Comparison of ENCODE assay signal across 1 cellular context in the genomic region with DNA sequence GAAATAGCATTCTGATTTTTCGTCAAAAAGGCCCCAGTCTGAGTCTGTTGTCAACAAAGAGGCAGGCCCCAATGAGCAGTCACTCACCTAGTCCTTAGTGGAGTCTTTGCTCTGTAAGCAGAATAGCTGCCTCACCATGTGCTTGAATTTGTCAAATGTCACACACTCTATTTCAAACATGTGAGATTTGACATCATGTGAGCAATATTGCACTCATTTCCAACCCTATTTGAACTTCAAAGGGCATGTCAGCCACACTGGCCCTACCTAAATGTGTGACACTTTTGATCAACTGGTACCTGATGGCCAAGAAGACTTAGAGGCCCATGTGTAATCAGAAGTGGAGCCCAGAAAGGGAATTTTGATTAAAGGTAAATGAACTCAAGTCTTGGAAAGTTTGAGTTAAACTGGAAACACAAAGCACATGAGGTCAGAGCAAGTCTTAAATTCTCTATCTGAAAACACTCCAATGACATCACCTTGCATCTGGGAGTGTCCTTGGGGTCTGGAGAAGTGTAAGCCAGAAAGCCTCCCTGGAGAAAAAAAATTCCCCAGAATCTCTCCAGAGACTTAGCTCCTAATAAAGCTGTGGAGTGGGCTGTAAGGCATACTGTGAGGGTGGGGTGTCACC.
A peak's percentile ranks its signal among the peaks of the same experiment; 100 is the strongest.
TF ChIP-seq lines count a peak whose summit lies in the region.

No MANE protein-coding gene starts in this region.

TF ChIP-seq in GM12878, 131 proteins besides CTCF, POLR2A, EP300 and RAD21:
- TF ChIP-seq, protein P1, sequence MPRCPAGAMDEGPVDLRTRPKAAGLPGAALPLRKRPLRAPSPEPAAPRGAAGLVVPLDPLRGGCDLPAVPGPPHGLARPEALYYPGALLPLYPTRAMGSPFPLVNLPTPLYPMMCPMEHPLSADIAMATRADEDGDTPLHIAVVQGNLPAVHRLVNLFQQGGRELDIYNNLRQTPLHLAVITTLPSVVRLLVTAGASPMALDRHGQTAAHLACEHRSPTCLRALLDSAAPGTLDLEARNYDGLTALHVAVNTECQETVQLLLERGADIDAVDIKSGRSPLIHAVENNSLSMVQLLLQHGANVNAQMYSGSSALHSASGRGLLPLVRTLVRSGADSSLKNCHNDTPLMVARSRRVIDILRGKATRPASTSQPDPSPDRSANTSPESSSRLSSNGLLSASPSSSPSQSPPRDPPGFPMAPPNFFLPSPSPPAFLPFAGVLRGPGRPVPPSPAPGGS (IDR thresholded peaks at IDR 0.05; ENCODE audit: borderline replicate concordance, insufficient read depth, low read depth, low read length, poor library complexity, severe bottlenecking): peak; percentile 35
- TF ChIP-seq, protein P2, sequence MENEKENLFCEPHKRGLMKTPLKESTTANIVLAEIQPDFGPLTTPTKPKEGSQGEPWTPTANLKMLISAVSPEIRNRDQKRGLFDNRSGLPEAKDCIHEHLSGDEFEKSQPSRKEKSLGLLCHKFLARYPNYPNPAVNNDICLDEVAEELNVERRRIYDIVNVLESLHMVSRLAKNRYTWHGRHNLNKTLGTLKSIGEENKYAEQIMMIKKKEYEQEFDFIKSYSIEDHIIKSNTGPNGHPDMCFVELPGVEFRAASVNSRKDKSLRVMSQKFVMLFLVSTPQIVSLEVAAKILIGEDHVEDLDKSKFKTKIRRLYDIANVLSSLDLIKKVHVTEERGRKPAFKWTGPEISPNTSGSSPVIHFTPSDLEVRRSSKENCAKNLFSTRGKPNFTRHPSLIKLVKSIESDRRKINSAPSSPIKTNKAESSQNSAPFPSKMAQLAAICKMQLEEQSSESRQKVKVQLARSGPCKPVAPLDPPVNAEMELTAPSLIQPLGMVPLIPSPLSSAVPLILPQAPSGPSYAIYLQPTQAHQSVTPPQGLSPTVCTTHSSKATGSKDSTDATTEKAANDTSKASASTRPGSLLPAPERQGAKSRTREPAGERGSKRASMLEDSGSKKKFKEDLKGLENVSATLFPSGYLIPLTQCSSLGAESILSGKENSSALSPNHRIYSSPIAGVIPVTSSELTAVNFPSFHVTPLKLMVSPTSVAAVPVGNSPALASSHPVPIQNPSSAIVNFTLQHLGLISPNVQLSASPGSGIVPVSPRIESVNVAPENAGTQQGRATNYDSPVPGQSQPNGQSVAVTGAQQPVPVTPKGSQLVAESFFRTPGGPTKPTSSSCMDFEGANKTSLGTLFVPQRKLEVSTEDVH (IDR thresholded peaks at IDR 0.05; ENCODE audit: low read depth, partially characterized antibody): no peak
- no peak for TF ChIP-seq KAT2A (conservative IDR thresholded peaks at IDR 0.05; ENCODE audit: control insufficient read depth, low read depth, low read length)
- TF ChIP-seq, protein P3, sequence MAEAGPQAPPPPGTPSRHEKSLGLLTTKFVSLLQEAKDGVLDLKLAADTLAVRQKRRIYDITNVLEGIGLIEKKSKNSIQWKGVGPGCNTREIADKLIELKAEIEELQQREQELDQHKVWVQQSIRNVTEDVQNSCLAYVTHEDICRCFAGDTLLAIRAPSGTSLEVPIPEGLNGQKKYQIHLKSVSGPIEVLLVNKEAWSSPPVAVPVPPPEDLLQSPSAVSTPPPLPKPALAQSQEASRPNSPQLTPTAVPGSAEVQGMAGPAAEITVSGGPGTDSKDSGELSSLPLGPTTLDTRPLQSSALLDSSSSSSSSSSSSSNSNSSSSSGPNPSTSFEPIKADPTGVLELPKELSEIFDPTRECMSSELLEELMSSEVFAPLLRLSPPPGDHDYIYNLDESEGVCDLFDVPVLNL (IDR thresholded peaks at IDR 0.05; ENCODE audit: low read depth, low read length): no peak
